In the genomic region with DNA sequence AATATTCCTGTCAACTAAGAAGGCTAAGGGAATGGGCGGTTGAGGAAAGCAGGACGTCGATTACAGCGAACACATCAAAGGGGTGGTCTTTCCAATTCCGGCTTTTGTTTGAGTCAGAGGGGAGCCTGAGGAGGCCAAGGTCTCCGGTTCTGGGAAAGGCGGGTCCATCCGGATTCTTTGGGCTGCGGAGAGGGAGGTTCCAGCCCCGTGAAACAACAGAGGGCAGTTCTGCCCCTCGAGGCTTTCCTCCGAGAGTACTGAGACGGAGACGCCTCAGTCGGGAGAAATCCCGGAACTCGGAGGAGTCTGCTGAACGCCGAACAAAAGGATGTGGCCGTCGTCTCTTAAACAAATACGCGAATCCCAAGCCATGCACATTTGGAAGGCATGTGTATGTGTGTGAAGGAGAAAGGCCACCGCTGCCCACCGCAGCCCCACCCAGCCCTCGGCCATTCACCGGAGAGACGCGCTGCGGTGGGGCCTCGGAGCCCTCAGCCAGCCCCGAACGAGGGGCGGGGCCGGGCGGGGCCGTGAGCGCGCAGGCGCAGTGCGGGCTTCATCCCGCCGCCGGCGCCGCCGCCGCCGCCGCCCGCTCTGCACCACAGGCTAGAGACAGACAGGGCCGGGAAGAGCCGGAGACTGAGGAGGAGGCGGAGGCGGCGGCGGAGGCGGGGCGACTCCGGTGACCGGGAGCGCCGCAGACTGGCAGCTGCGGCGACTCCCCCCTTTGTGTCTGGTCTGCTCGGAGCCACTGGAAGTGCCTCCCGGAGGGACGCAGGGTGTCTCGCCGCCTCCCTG, we compare ENCODE assay signal across 1 cellular context.
TF ChIP-seq lines count a peak whose summit lies in the region.

TSS of gene BMPR2 (plus strand) at position 717 of the 798 bp plus-strand sequence. CDS start 1,148 bp downstream, outside the sequence.

TF ChIP-seq in HepG2, 621 proteins besides CTCF, POLR2A, EP300 and RAD21 (continued from another document):
- TF ChIP-seq GMEB1 (CRISPR knock-in tag; IDR thresholded peaks at IDR 0.05; ENCODE audit: borderline replicate concordance) = 0 out of 2 replicates have a peak, but pooled peaks have one; percentile 9
- peak; percentile 68; the same call in 1 of the 2 replicates for TF ChIP-seq SALL2 (CRISPR knock-in tag; IDR thresholded peaks at IDR 0.05)
- TF ChIP-seq GFI1 (CRISPR knock-in tag; IDR thresholded peaks at IDR 0.05; ENCODE audit: borderline replicate concordance) = peak; percentile 61
- TF ChIP-seq ZNF20 (CRISPR knock-in tag; IDR thresholded peaks at IDR 0.05) = no peak
- peak; percentile 59 for TF ChIP-seq THAP11 (CRISPR knock-in tag; IDR thresholded peaks at IDR 0.05)
- peak; percentile 89 for TF ChIP-seq ZNF616 (CRISPR knock-in tag; IDR thresholded peaks at IDR 0.05; ENCODE audit: low read depth)
- TF ChIP-seq ZNF543 (CRISPR knock-in tag; IDR thresholded peaks at IDR 0.05) = peak; percentile 68; the same call in 1 of the 2 replicates
- TF ChIP-seq CBFB (CRISPR knock-in tag; IDR thresholded peaks at IDR 0.05) = peak; percentile 89
- TF ChIP-seq FOXO4 (CRISPR knock-in tag; conservative IDR thresholded peaks at IDR 0.05) = no peak
- no peak for TF ChIP-seq IKZF1 (IDR thresholded peaks at IDR 0.05)
- TF ChIP-seq POLR2G (IDR thresholded peaks at IDR 0.05; ENCODE audit: low read depth, low read length) = peak; percentile 97
- peak; percentile 38; the same call in 1 of the 2 replicates for TF ChIP-seq MTF2 (CRISPR knock-in tag; IDR thresholded peaks at IDR 0.05; ENCODE audit: borderline replicate concordance)
- 0 out of 2 replicates have a peak, but pooled peaks have one; percentile 37 for TF ChIP-seq MIER3 (CRISPR knock-in tag; IDR thresholded peaks at IDR 0.05; ENCODE audit: borderline replicate concordance)
- TF ChIP-seq CAMTA2 (CRISPR knock-in tag; IDR thresholded peaks at IDR 0.05; ENCODE audit: borderline replicate concordance) = peak; percentile 87; the same call in 1 of the 2 replicates
- TF ChIP-seq ZBTB7B (CRISPR knock-in tag; IDR thresholded peaks at IDR 0.05) = peak; percentile 60
- peak; percentile 91 for TF ChIP-seq KDM2A (CRISPR knock-in tag; IDR thresholded peaks at IDR 0.05; ENCODE audit: borderline replicate concordance, low read depth)
- TF ChIP-seq FIP1L1 (IDR thresholded peaks at IDR 0.05; ENCODE audit: borderline replicate concordance, insufficient read depth, low read depth, low read length) = no peak
- peak; percentile 47; the same call in 1 of the 2 replicates for TF ChIP-seq MED13 (CRISPR knock-in tag; IDR thresholded peaks at IDR 0.05)
- peak; percentile 74 for TF ChIP-seq KLF6 (CRISPR knock-in tag; IDR thresholded peaks at IDR 0.05)
- TF ChIP-seq DNMT1 (CRISPR knock-in tag; IDR thresholded peaks at IDR 0.05) = 0 out of 2 replicates have a peak, but pooled peaks have one; percentile 32
- TF ChIP-seq ETV5 (CRISPR knock-in tag; IDR thresholded peaks at IDR 0.05; ENCODE audit: borderline replicate concordance) = peak; percentile 48; the same call in 1 of the 2 replicates
- TF ChIP-seq ZNF292 (CRISPR knock-in tag; IDR thresholded peaks at IDR 0.05; ENCODE audit: borderline replicate concordance, low read depth) = peak; percentile 21; the same call in 1 of the 2 replicates
- TF ChIP-seq ZNF749 (CRISPR knock-in tag; IDR thresholded peaks at IDR 0.05; ENCODE audit: borderline replicate concordance) = no peak; the same call in none of the 2 replicates
- 0 out of 2 replicates have a peak, but pooled peaks have one; percentile 43 for TF ChIP-seq ZNF235 (CRISPR knock-in tag; IDR thresholded peaks at IDR 0.05; ENCODE audit: borderline replicate concordance)
- no peak for TF ChIP-seq ZNF263 (CRISPR knock-in tag; IDR thresholded peaks at IDR 0.05)
